In genomic region chr12:49297695-49298060, GRCh38 we compare ENCODE assay signal across 10 cellular contexts. TPM values are rescaled to one million over a fixed set of nuclear protein-coding genes. Genes with fewer than 3 reads are reported as not detected.
A peak's percentile ranks its signal among the peaks of the same experiment; 100 is the strongest.
DNase-seq lines count a peak whose midpoint lies in the region; ATAC-seq and TF ChIP-seq lines count a peak whose summit lies in the region.
"Had no signal": no experiment of that assay in that cellular context is flagged by ENCODE, and none has a peak within 500 bp of the region (broad histone marks: within the 10 kb centered on the region; RNA-seq: fewer than 3 reads in every experiment).

No MANE protein-coding gene starts in this region.

- H3K9me3 ChIP-seq in MM.1S (replicated peaks; ENCODE audit: insufficient read depth, low read length) (no peaks in the 10 kb centered on the region), mammary epithelial cell (replicated peaks; ENCODE audit: insufficient read depth, low read length) (no peaks in the 10 kb centered on the region), parathyroid adenoma (ENCODE audit: control insufficient read depth, low read length) (no peaks in the 10 kb centered on the region)

- H3K27me3 Mint-ChIP-seq in T-helper 1 cell treated with Interleukin-12 subunit alpha and Interleukin-12 subunit beta and Interleukin-4 antibody, amounts not matched to agents 30 μg/mL and 1 μg/mL, for 36 hours (ENCODE audit: low read depth), result peaks cover 57% of the 10 kb centered on the region

- ATAC-seq in GM18907 (IDR thresholded peaks at IDR 0.05; ENCODE audit: unreplicated experiment) (no peak), GM21529 (IDR thresholded peaks at IDR 0.05; ENCODE audit: unreplicated experiment) (no peak), HG02852 (IDR thresholded peaks at IDR 0.05; ENCODE audit: unreplicated experiment) (no peak)

- H3K27ac ChIP-seq in MM.1S (ENCODE audit: low read length), result no peak overlapping the region
- H3K27ac ChIP-seq in mammary epithelial cell (ENCODE audit: insufficient read depth, low read depth, low read length), result no peak overlapping the region
- no peak overlapping the region for H3K27ac ChIP-seq in parathyroid adenoma
- H3K27ac ChIP-seq: foreskin keratinocyte had no signal

- DNase-seq in T-helper 1 cell (no peak), MM.1S (no peak), mammary epithelial cell (no peak)
- DNase-seq: mesenchymal stem cell had no signal

- dilution Hi-C loops in mammary epithelial cell (cut with HindIII; ENCODE audit: low sequenced_read_pairs), result no loop called here

- no peak overlapping the region for H3K9ac ChIP-seq in MM.1S (ENCODE audit: low read length)
- no peak overlapping the region for H3K9ac ChIP-seq in mammary epithelial cell (ENCODE audit: insufficient read depth, low read length)
- no peak overlapping the region for H3K9ac ChIP-seq in parathyroid adenoma

- intact Hi-C loops in mammary epithelial cell (cut with micrococcal nuclease), result loop anchor here (1.0 to 2.0 kb wide), 3 partner anchors 15 to 40 kb away; partner anchors contain the start of gene C1QL4

- H3K4me1 ChIP-seq in MM.1S (ENCODE audit: low read length) (peaks cover 7% of the 10 kb centered on the region; the same call in 1 of the 2 replicates), mammary epithelial cell (ENCODE audit: insufficient read depth, low read length) (peaks cover 11% of the 10 kb centered on the region), parathyroid adenoma (peaks cover 6% of the 10 kb centered on the region)
- H3K4me1 ChIP-seq: foreskin keratinocyte had no signal

- no peaks in the 10 kb centered on the region for H3F3A ChIP-seq in MM.1S (ENCODE audit: insufficient read depth, low read length)

- H3K36me3 ChIP-seq in MM.1S (replicated peaks; ENCODE audit: insufficient read depth, low read length) (no peaks in the 10 kb centered on the region), mammary epithelial cell (ENCODE audit: insufficient read depth, low read length) (no peaks in the 10 kb centered on the region), parathyroid adenoma (ENCODE audit: control insufficient read depth, insufficient read depth, low read length) (no peaks in the 10 kb centered on the region)

- H3K27ac Mint-ChIP-seq in T-helper 1 cell treated with Interleukin-12 subunit alpha and Interleukin-12 subunit beta and Interleukin-4 antibody, amounts not matched to agents 30 μg/mL and 1 μg/mL, for 36 hours, result no peak overlapping the region

- H4K20me1 ChIP-seq in MM.1S (ENCODE audit: insufficient read depth, low read length) (no peaks in the 10 kb centered on the region), mammary epithelial cell (ENCODE audit: insufficient read depth, low read length) (no peaks in the 10 kb centered on the region)

- CTCF ChIA-PET in mammary epithelial cell (lab: Charles Lee; ENCODE audit: low non-redundant PET), result interaction anchor here (0.5 to 1.7 kb wide), 8 partner anchors 9 to 346 kb away, joined by 3 to 40 read pairs (median 12); partner anchors contain the start of gene TROAP

- H3K27me3 ChIP-seq in MM.1S (replicated peaks; ENCODE audit: insufficient read depth, low read length) (peaks cover 59% of the 10 kb centered on the region), mammary epithelial cell (ENCODE audit: insufficient read depth, low read length) (peaks cover 12% of the 10 kb centered on the region), parathyroid adenoma (ENCODE audit: control insufficient read depth, insufficient read depth, low read length) (no peaks in the 10 kb centered on the region)

- H3K4me3 ChIP-seq in MM.1S (ENCODE audit: low read length) (no peak overlapping the region), mammary epithelial cell (replicated peaks in 1 of 3; ENCODE audit: insufficient read depth in 1 of 3, low read depth in 2 of 3, low read length in 3 of 3) (peak overlapping the region in 1 of 3 experiments; percentile 35), parathyroid adenoma (ENCODE audit: low read depth, low read length) (no peak overlapping the region)

- WGBS in mammary epithelial cell (ENCODE audit: low coverage, missing lambda C conversion rate), result 40% methylated on average over 4 of the region's 8 CpGs

- H3K9me2 ChIP-seq in MM.1S (replicated peaks; ENCODE audit: insufficient read depth, low read length), result no peaks in the 10 kb centered on the region

- no TSS peak for BruUV-seq in mammary epithelial cell (replicated peaks; lab: Mats Ljungman, UMichigan)

- peaks cover 20% of the 10 kb centered on the region for H3K4me1 Mint-ChIP-seq in T-helper 1 cell treated with Interleukin-12 subunit alpha and Interleukin-12 subunit beta and Interleukin-4 antibody, amounts not matched to agents 30 μg/mL and 1 μg/mL, for 36 hours (ENCODE audit: low read depth)

- H2AFZ ChIP-seq in MM.1S (ENCODE audit: low read length), result no peak overlapping the region
- H2AFZ ChIP-seq in mammary epithelial cell (ENCODE audit: low read depth, low read length), result peak overlapping the region; percentile 76
- H2AFZ ChIP-seq in parathyroid adenoma, result peak overlapping the region; percentile 86

- peak overlapping the region; percentile 53 for H3K4me3 Mint-ChIP-seq in T-helper 1 cell treated with Interleukin-12 subunit alpha and Interleukin-12 subunit beta and Interleukin-4 antibody, amounts not matched to agents 30 μg/mL and 1 μg/mL, for 36 hours

- TF ChIP-seq CTCF in MM.1S (IDR thresholded peaks at IDR 0.05; ENCODE audit: low read length) (no peak), mammary epithelial cell (conservative IDR thresholded peaks at IDR 0.05 in 1 of 2, IDR thresholded peaks at IDR 0.05 in 1 of 2; ENCODE audit: extremely low read depth in 1 of 2, insufficient read depth in 1 of 2, low read depth in 1 of 2, low read length in 2 of 2) (no peak), parathyroid adenoma (IDR thresholded peaks at IDR 0.05) (no peak)

- in situ Hi-C loops in mammary epithelial cell (cut with MboI; ENCODE audit: low sequenced_read_pairs in 2 of 2), result no loop called here

- no peaks in the 10 kb centered on the region for H3K9me3 Mint-ChIP-seq in T-helper 1 cell treated with Interleukin-12 subunit alpha and Interleukin-12 subunit beta and Interleukin-4 antibody, amounts not matched to agents 30 μg/mL and 1 μg/mL, for 36 hours

- no peaks in the 10 kb centered on the region for H3K36me3 Mint-ChIP-seq in T-helper 1 cell treated with Interleukin-12 subunit alpha and Interleukin-12 subunit beta and Interleukin-4 antibody, amounts not matched to agents 30 μg/mL and 1 μg/mL, for 36 hours (ENCODE audit: low read depth)

- H3K4me2 ChIP-seq in MM.1S (ENCODE audit: low read depth, low read length) (peak overlapping the region; percentile 93; the same call in 1 of the 2 replicates), mammary epithelial cell (ENCODE audit: insufficient read depth, low read depth, low read length) (peak overlapping the region; percentile 86), parathyroid adenoma (ENCODE audit: low read length) (no peak overlapping the region)

- no peaks in the 10 kb centered on the region for H3K79me2 ChIP-seq in MM.1S (ENCODE audit: low read length)
- H3K79me2 ChIP-seq in mammary epithelial cell (ENCODE audit: insufficient read depth, low read length), result no peaks in the 10 kb centered on the region
- H3K79me2 ChIP-seq in parathyroid adenoma, result no peaks in the 10 kb centered on the region

RNA-seq across cellular contexts. Expression of gene PRPH, which starts 2.7 kb away (rescaled TPM):
- total RNA-seq in mammary epithelial cell, result under 1 TPM in 1 of 2 donors, not detected in 1; 0.35 TPM
- not detected for polyA plus RNA-seq in mammary epithelial cell
- polyA minus RNA-seq in mammary epithelial cell, result not detected
- total RNA-seq: foreskin keratinocyte had no signal

RNA-seq across cellular contexts. Expression of gene TROAP, which starts 25.4 kb away (rescaled TPM):
- total RNA-seq in mammary epithelial cell, result 10 to 100 TPM in 1 of 2 donors, under 1 TPM in 1; 0.33 to 34.2 TPM
- polyA plus RNA-seq in mammary epithelial cell, result 23.0 TPM
- 30.6 TPM for polyA minus RNA-seq in mammary epithelial cell

RNA-seq across cellular contexts. Expression of gene TUBA1C, which starts 32.8 kb away (rescaled TPM):
- total RNA-seq in mammary epithelial cell, result 100 to 1,000 TPM; 455 to 532 TPM
- polyA plus RNA-seq in mammary epithelial cell, result 3,239 TPM
- 2,445 TPM for polyA minus RNA-seq in mammary epithelial cell

RNA-seq across cellular contexts. Expression of gene C1QL4, which starts 39.3 kb away (rescaled TPM):
- total RNA-seq in mammary epithelial cell, result under 1 TPM in 1 of 2 donors, not detected in 1; 0.24 TPM
- polyA plus RNA-seq in mammary epithelial cell, result 0.03 TPM
- polyA minus RNA-seq in mammary epithelial cell, result not detected

RNA-seq across cellular contexts. Expression of gene DNAJC22, which starts 49.0 kb away (rescaled TPM):
- under 1 TPM; 0.14 to 0.17 TPM for total RNA-seq in mammary epithelial cell
- polyA plus RNA-seq in mammary epithelial cell, result 0.03 TPM
- not detected for polyA minus RNA-seq in mammary epithelial cell
- polyA plus RNA-seq: foreskin keratinocyte had no signal
